In the genomic region with DNA sequence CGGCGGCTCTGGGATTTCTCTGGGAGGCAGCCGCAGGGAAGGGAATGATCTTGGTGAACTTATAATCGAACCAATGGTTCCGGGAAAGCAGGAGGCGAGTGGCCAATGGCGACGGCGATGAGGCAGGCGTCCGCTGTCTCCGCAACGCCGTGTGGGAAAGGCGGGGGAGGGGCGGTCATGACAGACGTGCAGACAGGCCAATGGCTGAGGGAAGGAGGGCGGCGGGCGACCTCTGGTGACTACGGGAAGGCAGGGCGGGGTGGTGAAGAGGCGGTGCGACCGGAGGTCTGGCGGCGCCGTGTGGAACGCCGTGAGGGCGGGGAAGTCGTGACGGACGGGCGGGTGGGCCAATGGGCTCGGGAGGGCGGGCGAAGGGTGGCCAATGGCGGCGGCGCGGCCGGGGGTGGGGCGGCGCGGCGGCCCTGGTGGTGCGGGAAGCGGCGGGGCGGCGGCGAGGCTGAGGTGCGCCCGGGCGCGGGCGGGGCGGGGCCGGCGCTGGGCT, we compare ENCODE assay signal across 8 cellular contexts. TPM values are rescaled to one million over a fixed set of nuclear protein-coding genes. Genes with fewer than 3 reads are reported as not detected.
DNase-seq lines count a peak whose midpoint lies in the region; ATAC-seq and TF ChIP-seq lines count a peak whose summit lies in the region.

A gene with protein sequence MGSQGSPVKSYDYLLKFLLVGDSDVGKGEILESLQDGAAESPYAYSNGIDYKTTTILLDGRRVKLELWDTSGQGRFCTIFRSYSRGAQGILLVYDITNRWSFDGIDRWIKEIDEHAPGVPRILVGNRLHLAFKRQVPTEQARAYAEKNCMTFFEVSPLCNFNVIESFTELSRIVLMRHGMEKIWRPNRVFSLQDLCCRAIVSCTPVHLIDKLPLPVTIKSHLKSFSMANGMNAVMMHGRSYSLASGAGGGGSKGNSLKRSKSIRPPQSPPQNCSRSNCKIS (plus strand): TSS at position 409 of the 502 bp plus-strand sequence. CDS start 226 bp downstream, outside the sequence.

- H3K27ac ChIP-seq in osteoblast (ENCODE audit: low read depth, low read length) (peak within 1 kb of the TSS; percentile 88), thoracic aorta (peak within 1 kb of the TSS; percentile 90 to 98)

- no peaks in the 10 kb centered on the region for H3K9me3 ChIP-seq in osteoblast (ENCODE audit: low read depth, low read length)
- H3K9me3 ChIP-seq in thoracic aorta: no peaks in the 10 kb centered on the region

- H3K36me3 ChIP-seq in osteoblast (ENCODE audit: insufficient read depth, low read length) (no peaks in the 10 kb centered on the region), thoracic aorta (no peaks in the 10 kb centered on the region)

- H3K36me3 Mint-ChIP-seq in activated naive CD8-positive, alpha-beta T cell: no peaks in the 10 kb centered on the region

- H3K4me3 ChIP-seq in GM12865 (ENCODE audit: low read depth, low read length): peak within 1 kb of the TSS; percentile 77
- peak within 1 kb of the TSS; percentile 97 for H3K4me3 ChIP-seq in osteoblast (ENCODE audit: insufficient read depth, low read length)
- peak within 1 kb of the TSS; percentile 98 for H3K4me3 ChIP-seq in thoracic aorta

- H3K27me3 Mint-ChIP-seq in activated naive CD8-positive, alpha-beta T cell: no peaks in the 10 kb centered on the region

- H2AFZ ChIP-seq in osteoblast (ENCODE audit: low read length): peak within 1 kb of the TSS; percentile 79

- ATAC-seq in HG02642 (IDR thresholded peaks at IDR 0.05; ENCODE audit: poor library complexity, unreplicated experiment): peak; percentile 76
- ATAC-seq in thoracic aorta (ENCODE audit: insufficient number of reproducible peaks, low FRiP score, low read depth): peak; percentile 86

- peak; percentile 100 for DNase-seq in GM12865 (ENCODE audit: low read depth)
- peak; percentile 85 for DNase-seq in NCI-H1105 (lab: John Stamatoyannopoulos, UW)
- DNase-seq in SKM-1 treated with dmso at 0.1 percent for 144 hours (lab: John Stamatoyannopoulos, UW; ENCODE audit: unreplicated experiment): peak; percentile 98
- peak; percentile 98 for DNase-seq in glomerular visceral epithelial cell (ENCODE audit: extremely low spot score)
- DNase-seq in osteoblast (ENCODE audit: insufficient read length, low spot score, missing footprints): peak; percentile 100
- peak; percentile 95 for DNase-seq in thoracic aorta (ENCODE audit: low spot score)

- H3K27ac Mint-ChIP-seq in activated naive CD8-positive, alpha-beta T cell: peak within 1 kb of the TSS; percentile 100

- no peaks in the 10 kb centered on the region for H3K27me3 ChIP-seq in osteoblast (ENCODE audit: insufficient read depth, low read length)
- no peaks in the 10 kb centered on the region for H3K27me3 ChIP-seq in thoracic aorta (replicated peaks; ENCODE audit: insufficient read depth)

- H3K9me3 Mint-ChIP-seq in activated naive CD8-positive, alpha-beta T cell (ENCODE audit: low read depth): no peaks in the 10 kb centered on the region

- H4K20me1 ChIP-seq in osteoblast (ENCODE audit: insufficient read depth, low read length): peaks cover 46% of the 10 kb centered on the region

- TF ChIP-seq CTCF in GM12865 (IDR thresholded peaks at IDR 0.05; ENCODE audit: insufficient read depth, low read depth, low read length, missing control alignments): no peak
- no peak for TF ChIP-seq CTCF in osteoblast (IDR thresholded peaks at IDR 0.05; ENCODE audit: extremely low read depth, low read depth, low read length)
- TF ChIP-seq CTCF in thoracic aorta (IDR thresholded peaks at IDR 0.05): no peak

- H3K79me2 ChIP-seq in osteoblast (ENCODE audit: insufficient read depth, low read length): peaks cover 61% of the 10 kb centered on the region

- H3K4me2 ChIP-seq in osteoblast (ENCODE audit: insufficient read depth, low read length): peak within 1 kb of the TSS; percentile 90

- peaks cover 25% of the 10 kb centered on the region for H3K4me1 Mint-ChIP-seq in activated naive CD8-positive, alpha-beta T cell (ENCODE audit: low read depth)

- peaks cover 37% of the 10 kb centered on the region for H3K4me1 ChIP-seq in osteoblast (ENCODE audit: insufficient read depth, low read length)
- H3K4me1 ChIP-seq in thoracic aorta (ENCODE audit: control insufficient read depth in 1 of 2, low read depth in 2 of 2): peaks cover 19 to 47% of the 10 kb centered on the region in 2 donors

- peak within 1 kb of the TSS; percentile 99 for H3K4me3 Mint-ChIP-seq in activated naive CD8-positive, alpha-beta T cell

RNA-seq across cellular contexts. Expression of the gene that starts here (rescaled TPM):
- total RNA-seq in osteoblast: 11.2 and 13.3 TPM in 2 replicates
- total RNA-seq in thoracic aorta: 10 to 100 TPM; 19.0 to 25.9 TPM

Comparison
In these comparisons a context has a peak if more than half of its experiments do, and no peak if none do; other contexts are left out.
1. Peak in every context shown above with its lines: DNase-seq, ATAC-seq, H3K4me3 ChIP-seq and H3K27ac ChIP-seq.